Comparison of ENCODE assay signal across 23 cellular contexts in genomic region chr1:92273039-92273438, GRCh38. TPM values are rescaled to one million over a fixed set of nuclear protein-coding genes. Genes with fewer than 3 reads are reported as not detected.
DNase-seq lines count a peak whose midpoint lies in the region; ATAC-seq and TF ChIP-seq lines count a peak whose summit lies in the region.
"Had no signal": no experiment of that assay in that cellular context is flagged by ENCODE, and none has a peak within 500 bp of the region (broad histone marks: within the 10 kb centered on the region; RNA-seq: fewer than 3 reads in every experiment).

No MANE protein-coding gene starts in this region.

- H3K4me1 Mint-ChIP-seq in glutamatergic neuron (ENCODE audit: low read depth, unreplicated experiment), result peaks cover 22% of the 10 kb centered on the region
- H3K4me1 Mint-ChIP-seq in effector memory CD8-positive, alpha-beta T cell (ENCODE audit: low read depth in 2 of 2), result peaks cover 0 to 17% of the 10 kb centered on the region in 2 donors
- H3K4me1 Mint-ChIP-seq: H9 had no signal

- no peaks in the 10 kb centered on the region for H3K9me3 Mint-ChIP-seq in glutamatergic neuron (ENCODE audit: unreplicated experiment)
- no peaks in the 10 kb centered on the region for H3K9me3 Mint-ChIP-seq in effector memory CD8-positive, alpha-beta T cell
- H3K9me3 Mint-ChIP-seq: CD8-positive, alpha-beta memory T cell; H9 had no signal

- peak overlapping the region; percentile 87 for H3K27ac Mint-ChIP-seq in glutamatergic neuron (ENCODE audit: unreplicated experiment)
- H3K27ac Mint-ChIP-seq in effector memory CD8-positive, alpha-beta T cell, result peak overlapping the region in 1 of 2 donors; percentile 32
- H3K27ac Mint-ChIP-seq: CD4-positive, CD25-positive, alpha-beta regulatory T cell; H9 had no signal

- peak; percentile 9 for DNase-seq in NCI-H2171 treated with DMSO at 0.1 percent for 48 hours (lab: John Stamatoyannopoulos, UW)
- DNase-seq in NCI-H2171 (lab: John Stamatoyannopoulos, UW), result no peak
- no peak for DNase-seq in glutamatergic neuron
- DNase-seq in NCI-H526 treated with DMSO at 0.1 percent for 48 hours (lab: John Stamatoyannopoulos, UW), result no peak
- no peak for DNase-seq in effector memory CD8-positive, alpha-beta T cell
- DNase-seq: AML-193; C1 segment of cervical spinal cord; CD4-positive, CD25-positive, alpha-beta regulatory T cell; CD8-positive, alpha-beta memory T cell; COR-L47; DMS153; DMS79; GDM1; H9 had no signal

- no peak for ATAC-seq in SK-N-SH treated with all-trans-retinoic acid at 6 μM for 48 hours
- no peak for ATAC-seq in HG02885 (IDR thresholded peaks at IDR 0.05; ENCODE audit: poor library complexity, unreplicated experiment)
- ATAC-seq in effector memory CD8-positive, alpha-beta T cell (replicated peaks), result no peak
- ATAC-seq: A549 had no signal

- H3K27me3 Mint-ChIP-seq in glutamatergic neuron (ENCODE audit: unreplicated experiment), result no peaks in the 10 kb centered on the region
- no peaks in the 10 kb centered on the region for H3K27me3 Mint-ChIP-seq in effector memory CD8-positive, alpha-beta T cell
- H3K27me3 Mint-ChIP-seq: CD4-positive, CD25-positive, alpha-beta regulatory T cell had no signal

- TF ChIP-seq CTCF in glutamatergic neuron (IDR thresholded peaks at IDR 0.05; ENCODE audit: partially characterized antibody, unreplicated experiment), result no peak

- no peak overlapping the region for H3K4me3 Mint-ChIP-seq in glutamatergic neuron (ENCODE audit: unreplicated experiment)
- no peak overlapping the region for H3K4me3 Mint-ChIP-seq in effector memory CD8-positive, alpha-beta T cell
- H3K4me3 Mint-ChIP-seq: CD4-positive, CD25-positive, alpha-beta regulatory T cell; CD8-positive, alpha-beta memory T cell; H9 had no signal

- no peaks in the 10 kb centered on the region for H3K36me3 Mint-ChIP-seq in glutamatergic neuron (ENCODE audit: unreplicated experiment)
- peaks cover 14% of the 10 kb centered on the region for H3K36me3 Mint-ChIP-seq in effector memory CD8-positive, alpha-beta T cell (ENCODE audit: insufficient read depth)

- peak overlapping the region; percentile 50 for H3K27ac ChIP-seq in angular gyrus (ENCODE audit: low read depth, low read length)
- H3K27ac ChIP-seq: 22Rv1, A549, HL-60 had no signal

TF ChIP-seq in SK-N-SH treated with all-trans-retinoic acid at 6 μM for 48 hours, 23 proteins besides CTCF, POLR2A, EP300 and RAD21:
- TF ChIP-seq ZNF565 (CRISPR knock-in tag; conservative IDR thresholded peaks at IDR 0.05; ENCODE audit: low read depth), result no peak
- no peak for TF ChIP-seq ESRRG (CRISPR knock-in tag; IDR thresholded peaks at IDR 0.05)
- TF ChIP-seq TSHZ2 (CRISPR knock-in tag; IDR thresholded peaks at IDR 0.05), result no peak
- TF ChIP-seq TCF4 (CRISPR knock-in tag; IDR thresholded peaks at IDR 0.05; ENCODE audit: borderline replicate concordance), result no peak
- TF ChIP-seq ZNF8 (CRISPR knock-in tag; IDR thresholded peaks at IDR 0.05), result no peak
- no peak for TF ChIP-seq PATZ1 (CRISPR knock-in tag; IDR thresholded peaks at IDR 0.05; ENCODE audit: borderline replicate concordance)
- no peak for TF ChIP-seq GLIS3 (CRISPR knock-in tag; IDR thresholded peaks at IDR 0.05)
- no peak for TF ChIP-seq SNAI2 (CRISPR knock-in tag; IDR thresholded peaks at IDR 0.05)
- no peak for TF ChIP-seq ZNF70 (CRISPR knock-in tag; IDR thresholded peaks at IDR 0.05)
- TF ChIP-seq CSDC2 (CRISPR knock-in tag; IDR thresholded peaks at IDR 0.05), result no peak
- no peak for TF ChIP-seq PPARA (CRISPR knock-in tag; IDR thresholded peaks at IDR 0.05; ENCODE audit: borderline replicate concordance)
- no peak for TF ChIP-seq CREB5 (CRISPR knock-in tag; IDR thresholded peaks at IDR 0.05; ENCODE audit: low read depth)
- no peak for TF ChIP-seq ARNTL (CRISPR knock-in tag; IDR thresholded peaks at IDR 0.05; ENCODE audit: borderline replicate concordance, low read depth)
- TF ChIP-seq BACH2 (CRISPR knock-in tag; IDR thresholded peaks at IDR 0.05; ENCODE audit: borderline replicate concordance), result no peak
- TF ChIP-seq ISL1 (CRISPR knock-in tag; IDR thresholded peaks at IDR 0.05), result no peak
- no peak for TF ChIP-seq ZFP30 (CRISPR knock-in tag; IDR thresholded peaks at IDR 0.05)
- no peak for TF ChIP-seq RARB (CRISPR knock-in tag; IDR thresholded peaks at IDR 0.05)
- TF ChIP-seq ZC3H10 (CRISPR knock-in tag; IDR thresholded peaks at IDR 0.05), result no peak
- no peak for TF ChIP-seq CSRNP3 (CRISPR knock-in tag; IDR thresholded peaks at IDR 0.05)
- TF ChIP-seq TOX (CRISPR knock-in tag; IDR thresholded peaks at IDR 0.05; ENCODE audit: borderline replicate concordance), result no peak

RNA-seq across cellular contexts. Expression of gene GLMN, which starts 25.7 kb away (rescaled TPM):
- total RNA-seq in glutamatergic neuron (ENCODE audit: unreplicated experiment), result 9.6 TPM

RNA-seq across cellular contexts. Expression of gene RPAP2, which starts 25.8 kb away (rescaled TPM):
- 26.4 TPM for total RNA-seq in glutamatergic neuron (ENCODE audit: unreplicated experiment)

RNA-seq across cellular contexts. Expression of gene C1orf146, which starts 55.3 kb away (rescaled TPM):
- total RNA-seq in glutamatergic neuron (ENCODE audit: unreplicated experiment), result not detected
- total RNA-seq: CD4-positive, CD25-positive, alpha-beta regulatory T cell; CD8-positive, alpha-beta memory T cell; Daoy; H1; H9; HT1080 had no signal
